38 cellular contexts compared by ENCODE assay signal in genomic region chr11:57618438-57618837, GRCh38. TPM values are rescaled to one million over a fixed set of nuclear protein-coding genes. Genes with fewer than 3 reads are reported as not detected.
"Had no signal": no experiment of that assay in that cellular context is flagged by ENCODE, and none has a peak within 500 bp of the region (broad histone marks: within the 10 kb centered on the region; RNA-seq: fewer than 3 reads in every experiment).

No MANE protein-coding gene starts in this region.

- H3K4me3 ChIP-seq: adrenal gland, body of pancreas, cardiac muscle cell, colonic mucosa, esophagus squamous epithelium, gastroesophageal sphincter, heart right ventricle had no signal

- H3K9me3 ChIP-seq: adrenal gland, body of pancreas, colonic mucosa had no signal

- DNase-seq: activated B cell treated with CpG ODN at 0.5 μM for 24 hours; activated CD4-positive, alpha-beta memory T cell treated with anti-CD3 and anti-CD28 coated beads for 36 hours; activated CD4-positive, alpha-beta T cell treated with anti-CD3 and anti-CD28 coated beads for 36 hours; activated CD4-positive, alpha-beta T cell treated with anti-CD3 and anti-CD28 coated beads, Interleukin-2, amount 10 ng/mL, durations not matched to agents 24 days and 14 days; activated CD4-positive, CD25-positive, alpha-beta regulatory T cell treated with anti-CD3 and anti-CD28 coated beads, Interleukin-2, amount 50 U/mL, for 72 hours; activated CD8-positive, alpha-beta memory T cell treated with anti-CD3 and anti-CD28 coated beads, Interleukin-2, amount 10 ng/mL, durations not matched to agents 7 days and 5 days; activated CD8-positive, alpha-beta memory T cell treated with anti-CD3 and anti-CD28 coated beads, Interleukin-2, amount 50 U/mL, for 4 hours; activated CD8-positive, alpha-beta T cell treated with anti-CD3 and anti-CD28 coated beads, Interleukin-2, amount 10 ng/mL, durations not matched to agents 7 days and 5 days; activated effector memory CD4-positive, alpha-beta T cell treated with anti-CD3 and anti-CD28 coated beads, Interleukin-2, amount 50 U/mL, for 16 hours; activated naive CD4-positive, alpha-beta T cell treated with anti-CD3 and anti-CD28 coated beads for 36 hours; activated naive CD8-positive, alpha-beta T cell treated with anti-CD3 and anti-CD28 coated beads for 36 hours; activated naive CD8-positive, alpha-beta T cell treated with anti-CD3 and anti-CD28 coated beads, Interleukin-2, amount 50 U/mL, for 24 hours; activated T-cell treated with anti-CD3 and anti-CD28 coated beads, Interleukin-2, amount 50 U/mL, for 1 hour; activated T-cell treated with anti-CD3 and anti-CD28 coated beads, Interleukin-2, amount 50 U/mL, for 48 hours; adrenal gland; amygdala; aorta; body of pancreas; central memory CD4-positive, alpha-beta T cell; cerebellar nuclear complex; colonic mucosa; effector CD8-positive, alpha-beta T cell; erythroblast; esophagus squamous epithelium; foreskin melanocyte; heart right ventricle; T-helper 1 cell; T-helper 17 cell; T1000; WERI-Rb-1 had no signal

- FAIRE-seq: endometrium, endothelial cell of umbilical vein had no signal

- H3K27me3 ChIP-seq: body of pancreas, cardiac muscle cell, colonic mucosa, esophagus squamous epithelium, gastroesophageal sphincter, heart right ventricle had no signal

- H3K4me1 ChIP-seq: adrenal gland, body of pancreas, colonic mucosa, gastroesophageal sphincter, heart right ventricle had no signal

- H3K36me3 ChIP-seq: colonic mucosa, WERI-Rb-1 had no signal

- H3K27ac ChIP-seq: adrenal gland, body of pancreas, cardiac muscle cell, colonic mucosa, gastroesophageal sphincter, heart right ventricle, WERI-Rb-1 had no signal

- ATAC-seq: activated CD4-positive, alpha-beta T cell treated with anti-CD3 and anti-CD28 coated beads for 36 hours; activated CD8-positive, alpha-beta memory T cell treated with anti-CD3 and anti-CD28 coated beads, Interleukin-2, amount 10 ng/mL, durations not matched to agents 7 days and 5 days; activated CD8-positive, alpha-beta T cell treated with anti-CD3 and anti-CD28 coated beads, Interleukin-2, amount 10 ng/mL, durations not matched to agents 7 days and 5 days; activated naive CD8-positive, alpha-beta T cell treated with anti-CD3 and anti-CD28 coated beads, Interleukin-2, amount 50 U/mL, for 24 hours; body of pancreas; gastroesophageal sphincter; heart right ventricle; T-helper 17 cell had no signal

RNA-seq across cellular contexts. Expression of gene SERPING1, which starts 21.0 kb away (rescaled TPM):
- total RNA-seq: activated B cell treated with CpG ODN at 0.5 μM for 24 hours; activated CD8-positive, alpha-beta memory T cell treated with anti-CD3 and anti-CD28 coated beads for 36 hours; activated CD8-positive, alpha-beta memory T cell treated with anti-CD3 and anti-CD28 coated beads, Interleukin-2, amount 10 ng/mL, durations not matched to agents 7 days and 5 days; activated CD8-positive, alpha-beta T cell treated with anti-CD3 and anti-CD28 coated beads, Interleukin-2, amount 10 ng/mL, durations not matched to agents 7 days and 5 days; activated T-helper 1 cell treated with anti-CD3 and anti-CD28 coated beads, Interleukin-12 subunit alpha, Interleukin-12 subunit beta, Interleukin-2, Interleukin-4 antibody, amounts not matched to agents 30 ng/mL and 10 ng/mL and 1 ng/mL, durations not matched to agents 14 hours and 24 hours and 36 hours; activated T-helper 2 cell treated with anti-CD3 and anti-CD28 coated beads, Interferon-gamma antibody, Interleukin-2, Interleukin-4, amounts not matched to agents 10 μg/mL and 5 μg/mL and 100 μg/mL, durations not matched to agents 14 hours and 24 hours and 36 hours; dermis microvascular lymphatic vessel endothelial cell; endothelial cell of umbilical vein had no signal

RNA-seq across cellular contexts. Expression of gene YPEL4, which starts 31.3 kb away (rescaled TPM):
- total RNA-seq: activated B cell treated with CpG ODN at 0.5 μM for 24 hours; activated CD8-positive, alpha-beta memory T cell treated with anti-CD3 and anti-CD28 coated beads for 36 hours had no signal
